Comparison of ENCODE assay signal across 20 cellular contexts in the genomic region with DNA sequence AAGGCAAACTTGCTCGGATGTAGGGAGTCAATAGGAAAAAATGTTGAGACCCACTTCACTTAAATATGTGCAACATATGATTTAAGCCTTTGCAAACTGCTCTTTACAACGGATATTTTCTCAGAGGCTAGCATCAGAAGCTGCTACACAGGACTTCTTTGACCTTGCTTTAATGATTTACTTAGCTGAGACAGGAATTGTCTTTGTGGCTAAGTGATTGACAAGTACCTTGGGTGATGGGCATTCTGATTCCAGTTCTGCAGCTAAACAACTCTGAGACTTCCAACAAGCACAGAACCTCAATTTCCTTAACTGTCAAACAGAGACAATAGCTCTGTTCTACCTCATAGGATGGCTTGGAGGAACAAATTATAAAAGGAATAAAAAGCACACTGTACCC.
DNase-seq lines count a peak whose midpoint lies in the region; ATAC-seq lines count a peak whose summit lies in the region.
"Had no signal": no experiment of that assay in that cellular context is flagged by ENCODE, and none has a peak within 500 bp of the region (broad histone marks: within the 10 kb centered on the region; RNA-seq: fewer than 3 reads in every experiment).

No MANE protein-coding gene starts in this region.

- no peak overlapping the region for H4K8ac ChIP-seq in neuronal stem cell (ENCODE audit: low read depth, low read length)

- H3K9ac ChIP-seq in neuronal stem cell (ENCODE audit: low read depth, low read length, poor library complexity) = no peak overlapping the region
- H3K9ac ChIP-seq: GM23248 had no signal

- no peak overlapping the region for H3K27ac Mint-ChIP-seq in activated T-helper 17 cell treated with anti-CD3 and anti-CD28 coated beads, Interleukin-2, amount 50 U/mL, for 72 hours
- H3K27ac Mint-ChIP-seq: activated CD8-positive, alpha-beta memory T cell treated with anti-CD3 and anti-CD28 coated beads, Interleukin-2, amount 10 ng/mL, durations not matched to agents 7 days and 5 days; activated naive CD8-positive, alpha-beta T cell treated with anti-CD3 and anti-CD28 coated beads, Interleukin-2, amount 10 ng/mL, durations not matched to agents 7 days and 5 days; activated T-helper 2 cell treated with anti-CD3 and anti-CD28 coated beads, Interferon-gamma antibody, Interleukin-2, Interleukin-4, amounts not matched to agents 10 μg/mL and 5 μg/mL and 100 μg/mL, durations not matched to agents 14 hours and 24 hours and 36 hours had no signal

- no peak overlapping the region for H3K4ac ChIP-seq in neuronal stem cell (ENCODE audit: low read length)

- H3K27me3 ChIP-seq in neuronal stem cell (ENCODE audit: control insufficient read depth in 3 of 3, insufficient read depth in 3 of 3, low read depth in 1 of 3, low read length in 3 of 3) = no peaks in the 10 kb centered on the region
- H3K27me3 ChIP-seq: thyroid gland had no signal

- H3K36me3 ChIP-seq in neuronal stem cell (replicated peaks in 1 of 2; ENCODE audit: control insufficient read depth in 2 of 2, insufficient read depth in 2 of 2, low read length in 2 of 2) = peaks cover 0 to 15% of the 10 kb centered on the region in 2 donors
- H3K36me3 ChIP-seq: thyroid gland had no signal

- DNase-seq in glomerular visceral epithelial cell (ENCODE audit: extremely low spot score) (peak; percentile 34), SHP77 (lab: John Stamatoyannopoulos, UW) (no peak), neuronal stem cell (ENCODE audit: low spot score) (no peak)
- DNase-seq: activated CD8-positive, alpha-beta memory T cell treated with anti-CD3 and anti-CD28 coated beads, Interleukin-2, amount 10 ng/mL, durations not matched to agents 7 days and 5 days; activated naive CD8-positive, alpha-beta T cell treated with anti-CD3 and anti-CD28 coated beads, Interleukin-2, amount 10 ng/mL, durations not matched to agents 7 days and 5 days; C1 segment of cervical spinal cord; NCI-H524 treated with DMSO at 0.1 percent for 48 hours; Right ventricle myocardium superior; stimulated activated CD4-positive, alpha-beta T cell treated with anti-CD3 and anti-CD28 coated beads, Interleukin-4, amount 100 ng/mL, for 1 hour; stimulated activated naive CD8-positive, alpha-beta T cell treated with anti-CD3 and anti-CD28 coated beads, Interleukin-15, Interleukin-2, amounts not matched to agents 100 U/mL and 50 U/mL, for 24 hours; T-helper 1 cell; thyroid gland had no signal

- no peak overlapping the region for H3K27ac ChIP-seq in neuronal stem cell (replicated peaks; ENCODE audit: low read length)
- H3K27ac ChIP-seq: coronary artery, GM23248, thyroid gland had no signal

- ATAC-seq in GM18861 (IDR thresholded peaks at IDR 0.05; ENCODE audit: unreplicated experiment) = peak; percentile 56
- peak; percentile 50 for ATAC-seq in GM21447 (IDR thresholded peaks at IDR 0.05; ENCODE audit: unreplicated experiment)
- ATAC-seq in HG03571 (IDR thresholded peaks at IDR 0.05; ENCODE audit: unreplicated experiment) = peak; percentile 38
- no peak for ATAC-seq in activated T-helper 17 cell treated with anti-CD3 and anti-CD28 coated beads, Interleukin-2, amount 50 U/mL, for 72 hours (replicated peaks)
- no peak for ATAC-seq in GM21529 (IDR thresholded peaks at IDR 0.05; ENCODE audit: unreplicated experiment)
- ATAC-seq: activated CD8-positive, alpha-beta memory T cell treated with anti-CD3 and anti-CD28 coated beads, Interleukin-2, amount 10 ng/mL, durations not matched to agents 7 days and 5 days; stimulated activated naive CD8-positive, alpha-beta T cell treated with anti-CD3 and anti-CD28 coated beads, Interleukin-15, Interleukin-2, amounts not matched to agents 100 U/mL and 50 U/mL, for 24 hours had no signal

- no peaks in the 10 kb centered on the region for H3K79me1 ChIP-seq in neuronal stem cell (ENCODE audit: low read depth, low read length)

- H3K4me3 ChIP-seq in neuronal stem cell (ENCODE audit: low read length in 2 of 2) = no peak overlapping the region
- H3K4me3 ChIP-seq: coronary artery, GM23248, thyroid gland had no signal

- H3K4me3 Mint-ChIP-seq in activated T-helper 17 cell treated with anti-CD3 and anti-CD28 coated beads, Interleukin-2, amount 50 U/mL, for 72 hours = no peak overlapping the region
- H3K4me3 Mint-ChIP-seq: activated CD8-positive, alpha-beta memory T cell treated with anti-CD3 and anti-CD28 coated beads, Interleukin-2, amount 10 ng/mL, durations not matched to agents 7 days and 5 days; activated naive CD8-positive, alpha-beta T cell treated with anti-CD3 and anti-CD28 coated beads, Interleukin-2, amount 10 ng/mL, durations not matched to agents 7 days and 5 days had no signal

- no peak overlapping the region for H4K91ac ChIP-seq in neuronal stem cell (ENCODE audit: low read depth, low read length, poor library complexity)

- H3K4me1 Mint-ChIP-seq in activated T-helper 17 cell treated with anti-CD3 and anti-CD28 coated beads, Interleukin-2, amount 50 U/mL, for 72 hours = no peaks in the 10 kb centered on the region
- H3K4me1 Mint-ChIP-seq: activated CD8-positive, alpha-beta memory T cell treated with anti-CD3 and anti-CD28 coated beads, Interleukin-2, amount 10 ng/mL, durations not matched to agents 7 days and 5 days; activated naive CD8-positive, alpha-beta T cell treated with anti-CD3 and anti-CD28 coated beads, Interleukin-2, amount 10 ng/mL, durations not matched to agents 7 days and 5 days had no signal

- no peak overlapping the region for H2BK12ac ChIP-seq in neuronal stem cell (ENCODE audit: low read length)

- no peak overlapping the region for H2BK5ac ChIP-seq in neuronal stem cell (ENCODE audit: low read length)

- peaks cover 3% of the 10 kb centered on the region for H3K27me3 Mint-ChIP-seq in activated T-helper 17 cell treated with anti-CD3 and anti-CD28 coated beads, Interleukin-2, amount 50 U/mL, for 72 hours
- H3K27me3 Mint-ChIP-seq: activated CD8-positive, alpha-beta memory T cell treated with anti-CD3 and anti-CD28 coated beads, Interleukin-2, amount 10 ng/mL, durations not matched to agents 7 days and 5 days; activated naive CD8-positive, alpha-beta T cell treated with anti-CD3 and anti-CD28 coated beads, Interleukin-2, amount 10 ng/mL, durations not matched to agents 7 days and 5 days had no signal

- H2BK120ac ChIP-seq in neuronal stem cell (ENCODE audit: low read depth, low read length) = no peak overlapping the region

- no peak overlapping the region for H3K14ac ChIP-seq in neuronal stem cell (ENCODE audit: low read length)

- no peak overlapping the region for H3K4me2 ChIP-seq in neuronal stem cell (ENCODE audit: insufficient read depth, low read length, poor library complexity, severe bottlenecking)

- peaks cover 23 to 77% of the 10 kb centered on the region in 2 donors for H3K4me1 ChIP-seq in neuronal stem cell (ENCODE audit: control insufficient read depth in 2 of 2, insufficient read depth in 1 of 2, low read depth in 1 of 2, low read length in 2 of 2)

- H3K23ac ChIP-seq in neuronal stem cell (ENCODE audit: low read depth, low read length, poor library complexity) = no peak overlapping the region

- H2BK15ac ChIP-seq in neuronal stem cell (ENCODE audit: low read length) = no peak overlapping the region

- no peaks in the 10 kb centered on the region for H3K9me3 ChIP-seq in neuronal stem cell (replicated peaks in 1 of 2; ENCODE audit: control insufficient read depth in 2 of 2, insufficient read depth in 1 of 2, low read depth in 1 of 2, low read length in 2 of 2)
- H3K9me3 ChIP-seq: thyroid gland had no signal

- H2AK5ac ChIP-seq in neuronal stem cell (ENCODE audit: low read depth, low read length) = no peak overlapping the region

- no peaks in the 10 kb centered on the region for H3K9me3 Mint-ChIP-seq in activated T-helper 17 cell treated with anti-CD3 and anti-CD28 coated beads, Interleukin-2, amount 50 U/mL, for 72 hours
- H3K9me3 Mint-ChIP-seq: activated naive CD8-positive, alpha-beta T cell treated with anti-CD3 and anti-CD28 coated beads, Interleukin-2, amount 10 ng/mL, durations not matched to agents 7 days and 5 days; activated T-helper 2 cell treated with anti-CD3 and anti-CD28 coated beads, Interferon-gamma antibody, Interleukin-2, Interleukin-4, amounts not matched to agents 10 μg/mL and 5 μg/mL and 100 μg/mL, durations not matched to agents 14 hours and 24 hours and 36 hours had no signal

- H2AFZ ChIP-seq in neuronal stem cell (ENCODE audit: low read length) = no peak overlapping the region
- H2AFZ ChIP-seq: GM23248 had no signal

- no peaks in the 10 kb centered on the region for H3K36me3 Mint-ChIP-seq in activated T-helper 17 cell treated with anti-CD3 and anti-CD28 coated beads, Interleukin-2, amount 50 U/mL, for 72 hours (ENCODE audit: low read depth)
- H3K36me3 Mint-ChIP-seq: activated CD8-positive, alpha-beta memory T cell treated with anti-CD3 and anti-CD28 coated beads, Interleukin-2, amount 10 ng/mL, durations not matched to agents 7 days and 5 days; activated naive CD8-positive, alpha-beta T cell treated with anti-CD3 and anti-CD28 coated beads, Interleukin-2, amount 10 ng/mL, durations not matched to agents 7 days and 5 days had no signal

- no peak overlapping the region for H3K18ac ChIP-seq in neuronal stem cell (ENCODE audit: low read length)

- WGBS in neuronal stem cell (ENCODE audit: extremely low coverage in 2 of 2, insufficient read length in 2 of 2, insufficient replicate concordance in 1 of 2), 2 donors = no CpG with 5 or more reads among the region's 2 CpGs

Comparison
In these comparisons a context has a peak if more than half of its experiments do, and no peak if none do; other contexts are left out.
1. ATAC-seq: peak in GM18861 (single experiment), GM21447 (single experiment) and HG03571 (single experiment); none in activated T-helper 17 cell treated with anti-CD3 and anti-CD28 coated beads, Interleukin-2, amount 50 U/mL, for 72 hours (single experiment) and GM21529 (single experiment).